ENCODE assay signal across 14 cellular contexts in genomic region chr12:118537481-118537917, GRCh38.
A peak's percentile ranks its signal among the peaks of the same experiment; 100 is the strongest.
DNase-seq lines count a peak whose midpoint lies in the region; ATAC-seq, FAIRE-seq and TF ChIP-seq lines count a peak whose summit lies in the region.
"Had no signal": no experiment of that assay in that cellular context is flagged by ENCODE, and none has a peak within 500 bp of the region (broad histone marks: within the 10 kb centered on the region; RNA-seq: fewer than 3 reads in every experiment).

No MANE protein-coding gene starts in this region.

- FAIRE-seq in D721Med (lab: Jason Lieb, UNC) = no peak
- FAIRE-seq: astrocyte, endothelial cell of umbilical vein had no signal

- no peak overlapping the region for H3K4me3 Mint-ChIP-seq in endothelial cell (ENCODE audit: unreplicated experiment)
- H3K4me3 Mint-ChIP-seq: stimulated activated naive B cell treated with anti-CD40 and anti-IgM and Interleukin-4, amounts not matched to agents 10 μg/mL and 1 μg/mL and 100 μg/mL, for 72 hours had no signal

- H3K36me3 Mint-ChIP-seq in endothelial cell (ENCODE audit: low read depth, unreplicated experiment) = peaks cover 5% of the 10 kb centered on the region

- no peak overlapping the region for H3K4me3 ChIP-seq in thoracic aorta

- H3K27ac ChIP-seq in cingulate gyrus (ENCODE audit: low read depth, low read length) (peak overlapping the region; percentile 84), thoracic aorta (peak overlapping the region; percentile 76 to 84)

- H3K4me1 Mint-ChIP-seq in endothelial cell (ENCODE audit: unreplicated experiment) = no peaks in the 10 kb centered on the region
- H3K4me1 Mint-ChIP-seq: stimulated activated naive B cell treated with anti-CD40 and anti-IgM and Interleukin-4, amounts not matched to agents 10 μg/mL and 1 μg/mL and 100 μg/mL, for 72 hours had no signal

- H3K9me3 Mint-ChIP-seq in endothelial cell (ENCODE audit: unreplicated experiment) = peaks cover 4% of the 10 kb centered on the region

- TF ChIP-seq CTCF in thoracic aorta (IDR thresholded peaks at IDR 0.05) (no peak), D721Med (IDR thresholded peaks at IDR 0.05; ENCODE audit: insufficient read depth, missing control alignments) (no peak), endothelial cell (IDR thresholded peaks at IDR 0.05; ENCODE audit: unreplicated experiment) (no peak)

- no peaks in the 10 kb centered on the region for H3K9me3 ChIP-seq in thoracic aorta
- H3K9me3 ChIP-seq: Caco-2 had no signal

- H3K36me3 ChIP-seq in thoracic aorta = no peaks in the 10 kb centered on the region

- no peak overlapping the region for H3K27ac Mint-ChIP-seq in endothelial cell (ENCODE audit: unreplicated experiment)
- H3K27ac Mint-ChIP-seq: stimulated activated naive B cell treated with anti-CD40 and anti-IgM and Interleukin-4, amounts not matched to agents 10 μg/mL and 1 μg/mL and 100 μg/mL, for 72 hours had no signal

- DNase-seq in NCI-H146 (lab: John Stamatoyannopoulos, UW) = peak; percentile 70
- DNase-seq in iris pigment epithelial cell (ENCODE audit: low read depth) = peak; percentile 1
- DNase-seq in thoracic aorta (ENCODE audit: low spot score) = no peak
- no peak for DNase-seq in D721Med (ENCODE audit: insufficient read length, low spot score)
- DNase-seq in NCI-H524 treated with DMSO at 0.1 percent for 48 hours (lab: John Stamatoyannopoulos, UW) = no peak
- no peak for DNase-seq in NOMO-1 treated with DMSO at 0.1 percent for 48 hours (lab: John Stamatoyannopoulos, UW; ENCODE audit: unreplicated experiment)
- no peak for DNase-seq in endothelial cell (ENCODE audit: low spot score)
- DNase-seq: Caco-2; islet precursor cell; stimulated activated naive B cell treated with anti-CD40 and anti-IgM and Interleukin-4, amounts not matched to agents 10 μg/mL and 1 μg/mL and 100 μg/mL, for 72 hours; T1000 had no signal

- peaks cover 5% of the 10 kb centered on the region for H3K27me3 Mint-ChIP-seq in endothelial cell (ENCODE audit: unreplicated experiment)

- peaks cover 10 to 40% of the 10 kb centered on the region in 2 donors for H3K4me1 ChIP-seq in thoracic aorta (ENCODE audit: control insufficient read depth in 1 of 2, low read depth in 2 of 2)
- H3K4me1 ChIP-seq: Caco-2 had no signal

- peak; percentile 57 for ATAC-seq in thoracic aorta (ENCODE audit: insufficient number of reproducible peaks, low FRiP score, low read depth)
- ATAC-seq: stimulated activated naive B cell treated with anti-CD40 and anti-IgM and Interleukin-4, amounts not matched to agents 10 μg/mL and 1 μg/mL and 100 μg/mL, for 72 hours had no signal

- no peaks in the 10 kb centered on the region for H3K27me3 ChIP-seq in thoracic aorta (replicated peaks; ENCODE audit: insufficient read depth)

Comparison
In these comparisons a context has a peak if more than half of its experiments do, and no peak if none do; other contexts are left out.
1. DNase-seq: peak in NCI-H146 (single experiment) and iris pigment epithelial cell (single experiment); none in thoracic aorta (single experiment), D721Med (single experiment), NCI-H524 treated with DMSO at 0.1 percent for 48 hours (single experiment), NOMO-1 treated with DMSO at 0.1 percent for 48 hours (single experiment) and endothelial cell (single experiment).